In the genomic region with DNA sequence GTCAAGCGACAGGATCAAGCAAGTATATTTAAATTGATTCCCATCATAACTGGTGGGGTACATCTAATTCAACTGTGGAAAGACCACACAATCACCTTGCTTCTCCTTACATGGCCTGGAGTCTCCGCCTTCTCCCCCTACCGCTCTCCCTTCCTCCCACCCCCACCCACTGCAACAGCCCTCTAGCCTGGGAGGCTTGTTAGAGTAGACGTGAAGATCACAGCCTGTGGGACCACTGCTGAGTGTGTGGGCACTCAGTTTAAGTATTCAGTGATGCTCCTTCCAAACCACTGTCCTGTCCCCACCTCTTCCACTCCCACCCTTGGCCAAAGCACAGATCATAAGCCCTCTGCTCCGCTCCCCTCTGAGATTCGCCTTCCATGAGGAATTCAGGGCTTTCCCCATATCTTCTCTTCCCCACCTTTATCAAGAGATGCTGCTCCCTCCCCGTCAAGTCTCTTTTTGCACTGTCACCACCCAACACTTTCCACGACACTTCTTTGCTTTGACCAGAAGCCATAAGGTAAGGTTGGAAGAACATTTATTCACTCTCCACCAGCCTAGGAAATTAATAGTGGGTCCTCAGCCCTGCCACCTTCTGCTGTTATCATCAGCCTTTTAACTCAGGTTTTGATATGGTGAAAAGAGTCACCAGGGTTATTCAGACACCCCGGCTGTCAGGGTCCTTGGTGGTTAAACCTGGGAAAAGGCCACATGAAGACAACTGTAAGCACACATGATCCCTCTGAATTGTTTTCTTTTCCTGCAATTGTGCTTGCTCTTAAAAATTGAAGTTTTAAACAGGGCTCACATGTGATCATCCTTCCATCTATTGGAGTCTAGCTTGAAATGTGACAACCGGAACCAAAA, we compare ENCODE assay signal across 8 cellular contexts. TPM values are rescaled to one million over a fixed set of nuclear protein-coding genes. Genes with fewer than 3 reads are reported as not detected.
A peak's percentile ranks its signal among the peaks of the same experiment; 100 is the strongest.
DNase-seq lines count a peak whose midpoint lies in the region; ATAC-seq and TF ChIP-seq lines count a peak whose summit lies in the region.

No MANE protein-coding gene starts in this region.

- no peaks in the 10 kb centered on the region for H4K20me1 ChIP-seq in smooth muscle cell (ENCODE audit: low read depth)

- H3K4me1 ChIP-seq in smooth muscle cell (ENCODE audit: low read depth), result peaks cover 22% of the 10 kb centered on the region

- CTCF ChIA-PET in activated CD4-positive, alpha-beta T cell treated with anti-CD3 and anti-CD28 coated beads, Interleukin-2, amount 10 ng/mL, durations not matched to agents 7 days and 5 days (lab: Charles Lee), result no interaction called here

- no peak for TF ChIP-seq CTCF in WI38 (IDR thresholded peaks at IDR 0.05; ENCODE audit: low read depth, low read length)
- no peak for TF ChIP-seq CTCF in fibroblast of the aortic adventitia (IDR thresholded peaks at IDR 0.05; ENCODE audit: insufficient read depth, low read length)
- no peak for TF ChIP-seq CTCF in smooth muscle cell (IDR thresholded peaks at IDR 0.05; ENCODE audit: borderline replicate concordance, insufficient read depth, poor library complexity, severe bottlenecking)

- peaks cover 51% of the 10 kb centered on the region for H3K36me3 Mint-ChIP-seq in activated CD4-positive, alpha-beta T cell treated with anti-CD3 and anti-CD28 coated beads, Interleukin-2, amount 10 ng/mL, durations not matched to agents 7 days and 5 days (ENCODE audit: low read depth)

- H3K9ac ChIP-seq in smooth muscle cell (ENCODE audit: low read depth), result no peak overlapping the region

- POLR2A ChIA-PET in activated CD4-positive, alpha-beta T cell treated with anti-CD3 and anti-CD28 coated beads, Interleukin-2, amount 10 ng/mL, durations not matched to agents 7 days and 5 days (lab: Charles Lee), result no interaction called here

- no peak for ATAC-seq in GM19035 (IDR thresholded peaks at IDR 0.05; ENCODE audit: unreplicated experiment)

- H3K4me3 Mint-ChIP-seq in activated CD4-positive, alpha-beta T cell treated with anti-CD3 and anti-CD28 coated beads, Interleukin-2, amount 10 ng/mL, durations not matched to agents 7 days and 5 days, result peak overlapping the region; percentile 96

- no peak overlapping the region for H3K27ac Mint-ChIP-seq in activated CD4-positive, alpha-beta T cell treated with anti-CD3 and anti-CD28 coated beads, Interleukin-2, amount 10 ng/mL, durations not matched to agents 7 days and 5 days

- H3F3A ChIP-seq in smooth muscle cell (ENCODE audit: low read depth), result no peaks in the 10 kb centered on the region

- WGBS in smooth muscle cell (ENCODE audit: low lambda C conversion rate), result 83% methylated on average over 8 of the region's 10 CpGs

- no peaks in the 10 kb centered on the region for H3K27me3 ChIP-seq in smooth muscle cell (ENCODE audit: low read depth)

- peaks cover 55% of the 10 kb centered on the region for H3K4me1 Mint-ChIP-seq in activated CD4-positive, alpha-beta T cell treated with anti-CD3 and anti-CD28 coated beads, Interleukin-2, amount 10 ng/mL, durations not matched to agents 7 days and 5 days

- no peak overlapping the region for H2AFZ ChIP-seq in smooth muscle cell (ENCODE audit: low read depth)

- no peaks in the 10 kb centered on the region for H3K36me3 ChIP-seq in smooth muscle cell (ENCODE audit: low read depth)

- no peak for DNase-seq in activated CD4-positive, alpha-beta T cell treated with anti-CD3 and anti-CD28 coated beads, Interleukin-2, amount 10 ng/mL, durations not matched to agents 7 days and 5 days
- no peak for DNase-seq in activated CD4-positive, alpha-beta T cell treated with anti-CD3 and anti-CD28 coated beads for 48 hours
- DNase-seq in fibroblast of the aortic adventitia (ENCODE audit: low read depth), result no peak
- no peak for DNase-seq in smooth muscle cell (lab: John Stamatoyannopoulos, UW; ENCODE audit: unreplicated experiment)
- DNase-seq in stimulated activated CD4-positive, alpha-beta T cell treated with anti-CD3 and anti-CD28 coated beads, Interleukin-4, amount 100 ng/mL, for 4 hours, result no peak
- no peak for DNase-seq in DMS79 (lab: John Stamatoyannopoulos, UW)

- no peak overlapping the region for H3K27ac ChIP-seq in smooth muscle cell (ENCODE audit: low read depth)

- no peaks in the 10 kb centered on the region for H3K9me3 ChIP-seq in smooth muscle cell (replicated peaks; ENCODE audit: low read depth)

- H3K4me2 ChIP-seq in smooth muscle cell, result peak overlapping the region; percentile 87

- no peaks in the 10 kb centered on the region for H3K9me3 Mint-ChIP-seq in activated CD4-positive, alpha-beta T cell treated with anti-CD3 and anti-CD28 coated beads, Interleukin-2, amount 10 ng/mL, durations not matched to agents 7 days and 5 days

- peaks cover 39% of the 10 kb centered on the region for H3K79me2 ChIP-seq in smooth muscle cell (ENCODE audit: low read depth)

- no peaks in the 10 kb centered on the region for H3K27me3 Mint-ChIP-seq in activated CD4-positive, alpha-beta T cell treated with anti-CD3 and anti-CD28 coated beads, Interleukin-2, amount 10 ng/mL, durations not matched to agents 7 days and 5 days

- H3K4me3 ChIP-seq in WI38 (ENCODE audit: low read depth, low read length), result peak overlapping the region; percentile 78
- peak overlapping the region; percentile 87 for H3K4me3 ChIP-seq in fibroblast of the aortic adventitia (ENCODE audit: low read depth, low read length)
- H3K4me3 ChIP-seq in smooth muscle cell, result peak overlapping the region; percentile 95

RNA-seq across cellular contexts. Expression of a gene that starts 1.7 kb away (rescaled TPM):
- 10 to 100 TPM; 20.3 to 25.5 TPM for total RNA-seq in activated CD4-positive, alpha-beta T cell treated with anti-CD3 and anti-CD28 coated beads, Interleukin-2, amount 10 ng/mL, durations not matched to agents 7 days and 5 days
- total RNA-seq in fibroblast of the aortic adventitia (ENCODE audit: low replicate concordance) (10.7 and 22.1 TPM in 2 replicates), smooth muscle cell (7.3 and 27.7 TPM in 2 replicates)
- polyA plus RNA-seq in smooth muscle cell, result 6.6 and 8.2 TPM in 2 replicates

RNA-seq across cellular contexts. Expression of a gene that starts 1.8 kb away (rescaled TPM):
- total RNA-seq in activated CD4-positive, alpha-beta T cell treated with anti-CD3 and anti-CD28 coated beads, Interleukin-2, amount 10 ng/mL, durations not matched to agents 7 days and 5 days, result 10 to 100 TPM; 92.3 to 96.5 TPM
- total RNA-seq in fibroblast of the aortic adventitia (ENCODE audit: low replicate concordance) (5.0 and 43.5 TPM in 2 replicates), smooth muscle cell (8.2 and 9.1 TPM in 2 replicates)
- 8.1 and 8.8 TPM in 2 replicates for polyA plus RNA-seq in smooth muscle cell
